12 cellular contexts compared by ENCODE assay signal in genomic region chr5:179768326-179769085, GRCh38. TPM values are rescaled to one million over a fixed set of nuclear protein-coding genes. Genes with fewer than 3 reads are reported as not detected.
A peak's percentile ranks its signal among the peaks of the same experiment; 100 is the strongest.
DNase-seq lines count a peak whose midpoint lies in the region; TF ChIP-seq lines count a peak whose summit lies in the region.
"Had no signal": no experiment of that assay in that cellular context is flagged by ENCODE, and none has a peak within 500 bp of the region (broad histone marks: within the 10 kb centered on the region; RNA-seq: fewer than 3 reads in every experiment).

No MANE protein-coding gene starts in this region.

- peaks cover 73% of the 10 kb centered on the region for H3K36me3 ChIP-seq in BE2C

- peak; percentile 28 for TF ChIP-seq CTCF in BE2C (IDR thresholded peaks at IDR 0.05; ENCODE audit: low read depth, low read length)
- peak; percentile 3 for TF ChIP-seq CTCF in GM13977 (IDR thresholded peaks at IDR 0.05; ENCODE audit: extremely low read depth, insufficient read depth, missing control alignments)
- peak; percentile 31 for TF ChIP-seq CTCF in astrocyte of the spinal cord (IDR thresholded peaks at IDR 0.05; ENCODE audit: low read depth, low read length)

- no peaks in the 10 kb centered on the region for H3K27me3 ChIP-seq in BE2C
- H3K27me3 ChIP-seq: colonic mucosa, thyroid gland had no signal

- peaks cover 16% of the 10 kb centered on the region for H3K4me1 ChIP-seq in BE2C
- H3K4me1 ChIP-seq: colonic mucosa had no signal

- H3K4me3 ChIP-seq in BE2C (ENCODE audit: low read depth, low read length) (no peak overlapping the region), astrocyte of the spinal cord (ENCODE audit: low read depth, low read length) (no peak overlapping the region)
- H3K4me3 ChIP-seq: colonic mucosa, thyroid gland had no signal

- in situ Hi-C loops in GM13977 (cut with MboI; ENCODE audit: low pct_unique_long_range_greater_than_20kb, low sequenced_read_pairs, unreplicated experiment) (no loop called here), astrocyte of the spinal cord (cut with HindIII; ENCODE audit: low sequenced_read_pairs) (no loop called here)

- DNase-seq in BE2C, result no peak
- DNase-seq in GM13977 (ENCODE audit: low spot score), result no peak
- DNase-seq in astrocyte of the spinal cord (ENCODE audit: low read depth, low spot score), result no peak
- peak; percentile 9 for DNase-seq in iPS DF 19.7 (ENCODE audit: low read depth, low spot score)
- DNase-seq in NCI-H82 (lab: John Stamatoyannopoulos, UW), result no peak
- DNase-seq in NCI-H2227 (lab: John Stamatoyannopoulos, UW; ENCODE audit: unreplicated experiment), result no peak
- no peak for DNase-seq in islet precursor cell
- no peak for DNase-seq in SHP77 treated with DMSO at 0.1 percent for 48 hours (lab: John Stamatoyannopoulos, UW)
- DNase-seq: activated CD4-positive, alpha-beta T cell treated with anti-CD3 and anti-CD28 coated beads for 1 hour; colonic mucosa; NCI-H2107; thyroid gland had no signal

- H3K9me3 ChIP-seq in BE2C, result no peaks in the 10 kb centered on the region
- H3K9me3 ChIP-seq: colonic mucosa, thyroid gland had no signal

RNA-seq across cellular contexts. Expression of gene LTC4S, which starts 25.3 kb away (rescaled TPM):
- polyA plus RNA-seq in BE2C (2012; ENCODE audit: insufficient read depth, insufficient read length, low read depth), result not detected

RNA-seq across cellular contexts. Expression of gene MAML1, which starts 35.9 kb away (rescaled TPM):
- polyA plus RNA-seq in BE2C (2012; ENCODE audit: insufficient read depth, insufficient read length, low read depth), result 21.4 TPM

RNA-seq across cellular contexts. Expression of gene MGAT4B, which starts 38.2 kb away (rescaled TPM):
- 246 TPM for polyA plus RNA-seq in BE2C (2012; ENCODE audit: insufficient read depth, insufficient read length, low read depth)

RNA-seq across cellular contexts. Expression of gene SQSTM1, which starts 52.2 kb away (rescaled TPM):
- 269 TPM for polyA plus RNA-seq in BE2C (2012; ENCODE audit: insufficient read depth, insufficient read length, low read depth)
